10 cellular contexts compared by ENCODE assay signal in the genomic region with DNA sequence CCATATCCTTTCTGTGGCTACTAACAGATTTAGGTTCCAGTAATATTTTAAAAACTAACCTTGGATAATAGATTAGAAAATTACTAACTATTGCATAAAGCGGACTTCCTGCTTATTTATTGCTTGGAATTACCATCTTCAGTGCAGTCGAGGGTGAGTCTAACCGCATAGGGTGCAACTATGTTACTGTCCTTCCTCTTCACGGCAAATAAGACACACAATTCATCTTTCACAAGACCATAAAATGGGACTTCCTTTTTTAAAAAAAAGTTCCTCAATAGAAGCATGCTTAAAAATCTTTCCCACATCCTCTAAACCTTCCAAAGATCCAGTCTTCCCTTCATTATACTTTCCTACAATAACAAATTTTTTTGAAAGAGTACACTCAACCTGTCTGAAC. TPM values are rescaled to one million over a fixed set of nuclear protein-coding genes. Genes with fewer than 3 reads are reported as not detected.
DNase-seq lines count a peak whose midpoint lies in the region; ATAC-seq and TF ChIP-seq lines count a peak whose summit lies in the region.
"Had no signal": no experiment of that assay in that cellular context is flagged by ENCODE, and none has a peak within 500 bp of the region (broad histone marks: within the 10 kb centered on the region; RNA-seq: fewer than 3 reads in every experiment).

No MANE protein-coding gene starts in this region.

- H3K4me3 ChIP-seq in Caco-2 (ENCODE audit: low read depth, low read length) = no peak overlapping the region; the same call in 1 of the 2 replicates
- H3K4me3 ChIP-seq in lower leg skin (ENCODE audit: low read depth, poor library complexity, severe bottlenecking) = no peak overlapping the region

- peaks cover 9% of the 10 kb centered on the region for H3K9me3 Mint-ChIP-seq in Caco-2 (ENCODE audit: unreplicated experiment)
- peaks cover 7% of the 10 kb centered on the region; the same call in 1 of the 2 replicates for H3K9me3 Mint-ChIP-seq in WTC11
- peaks cover 0 to 29% (median 13%) of the 10 kb centered on the region in 9 donors for H3K9me3 Mint-ChIP-seq in naive thymus-derived CD8-positive, alpha-beta T cell

- CTCF ChIA-PET in Caco-2 (lab: Charles Lee) (no interaction called here), WTC11 (lab: Charles Lee) (no interaction called here)

- POLR2A ChIA-PET in Caco-2 (lab: Charles Lee) = no interaction called here
- POLR2A ChIA-PET in WTC11 (lab: Charles Lee) = no interaction called here
- POLR2A ChIA-PET in naive thymus-derived CD8-positive, alpha-beta T cell (lab: Charles Lee) = no interaction called here

- ATAC-seq in WTC11 (no peak), GM18870 (IDR thresholded peaks at IDR 0.05; ENCODE audit: unreplicated experiment) (no peak)
- ATAC-seq in naive thymus-derived CD8-positive, alpha-beta T cell = no peak

- peak overlapping the region; percentile 70 for H3K4me3 Mint-ChIP-seq in Caco-2 (ENCODE audit: unreplicated experiment)
- peak overlapping the region; percentile 92 for H3K4me3 Mint-ChIP-seq in WTC11
- peak overlapping the region in 9 of 10 donors; percentile 1 to 97 (median 78) for H3K4me3 Mint-ChIP-seq in naive thymus-derived CD8-positive, alpha-beta T cell

- H3K4me1 Mint-ChIP-seq in Caco-2 (ENCODE audit: low read depth, unreplicated experiment) (peaks cover 28% of the 10 kb centered on the region), WTC11 (peaks cover 25% of the 10 kb centered on the region)
- H3K4me1 Mint-ChIP-seq in naive thymus-derived CD8-positive, alpha-beta T cell = peaks cover 17 to 51% (median 35%) of the 10 kb centered on the region in 4 donors

- no peak for TF ChIP-seq POLR2A in lower leg skin (IDR thresholded peaks at IDR 0.05)

- no peaks in the 10 kb centered on the region for H3K27me3 ChIP-seq in Caco-2 (replicated peaks; ENCODE audit: control insufficient read depth, insufficient read depth, low read length)

- H3K27ac Mint-ChIP-seq in Caco-2 (ENCODE audit: unreplicated experiment) (no peak overlapping the region), WTC11 (no peak overlapping the region)
- peak overlapping the region; percentile 17 to 97 (median 72) for H3K27ac Mint-ChIP-seq in naive thymus-derived CD8-positive, alpha-beta T cell

- H3K4me1 ChIP-seq in Caco-2 = peaks cover 20% of the 10 kb centered on the region

- no peaks in the 10 kb centered on the region; the same call in 1 of the 2 replicates for H3K36me3 ChIP-seq in Caco-2 (ENCODE audit: control insufficient read depth, insufficient read depth, low read length)

- no peaks in the 10 kb centered on the region for H3K27me3 Mint-ChIP-seq in Caco-2 (ENCODE audit: insufficient read depth, unreplicated experiment)
- no peaks in the 10 kb centered on the region for H3K27me3 Mint-ChIP-seq in WTC11 (ENCODE audit: low read depth)
- H3K27me3 Mint-ChIP-seq in naive thymus-derived CD8-positive, alpha-beta T cell = no peaks in the 10 kb centered on the region

- DNase-seq in Caco-2 (no peak), KG1 (lab: John Stamatoyannopoulos, UW) (peak; percentile 47), WTC11 (ENCODE audit: low spot score) (no peak), lower leg skin (ENCODE audit: low spot score in 2 of 2) (no peak), SW 1271 (lab: John Stamatoyannopoulos, UW) (no peak), NCI-H1930 (lab: John Stamatoyannopoulos, UW) (no peak)
- DNase-seq in naive thymus-derived CD8-positive, alpha-beta T cell = no peak
- DNase-seq: NCI-H2081 treated with DMSO at 0.1 percent for 48 hours; stimulated activated CD4-positive, alpha-beta T cell treated with anti-CD3 and anti-CD28 coated beads, Interleukin-12 subunit alpha, Interleukin-12 subunit beta, amount 100 ng/mL, for 4 hours had no signal

- H3K9me3 ChIP-seq in Caco-2 = 0 out of 2 replicates have a peak, but pooled peaks cover 5% of the 10 kb centered on the region

- intact Hi-C loops in Caco-2 (cut with micrococcal nuclease; ENCODE audit: unreplicated experiment) = loop anchor here (10.0 kb wide), 1 partner anchor 269 kb away; a partner anchor contains a TSS
- intact Hi-C loops in lower leg skin (cut with DNase I; ENCODE audit: low total_unique reads) = no loop called here

- 51 to 71% methylated on average over 4 of the region's 4 CpGs for WGBS in lower leg skin, 2 donors

- H3K36me3 Mint-ChIP-seq in Caco-2 (ENCODE audit: insufficient read depth, unreplicated experiment) (peaks cover 5% of the 10 kb centered on the region), WTC11 (peaks cover 26% of the 10 kb centered on the region)
- peaks cover 22 to 35% (median 27%) of the 10 kb centered on the region in 3 donors for H3K36me3 Mint-ChIP-seq in naive thymus-derived CD8-positive, alpha-beta T cell

- BruUV-seq in Caco-2 (replicated peaks; lab: Mats Ljungman, UMichigan) = no TSS peak

- TF ChIP-seq CTCF in Caco-2 (IDR thresholded peaks at IDR 0.05; ENCODE audit: insufficient read depth in 1 of 2, low read depth in 1 of 2, low read length in 1 of 2, severe bottlenecking in 1 of 2, unreplicated experiment in 1 of 2) (no peak), WTC11 (IDR thresholded peaks at IDR 0.05) (no peak), lower leg skin (IDR thresholded peaks at IDR 0.05) (no peak)

TF ChIP-seq in WTC11, 78 proteins besides CTCF, POLR2A, EP300 and RAD21 (continues in another document):
- TF ChIP-seq, protein P1, sequence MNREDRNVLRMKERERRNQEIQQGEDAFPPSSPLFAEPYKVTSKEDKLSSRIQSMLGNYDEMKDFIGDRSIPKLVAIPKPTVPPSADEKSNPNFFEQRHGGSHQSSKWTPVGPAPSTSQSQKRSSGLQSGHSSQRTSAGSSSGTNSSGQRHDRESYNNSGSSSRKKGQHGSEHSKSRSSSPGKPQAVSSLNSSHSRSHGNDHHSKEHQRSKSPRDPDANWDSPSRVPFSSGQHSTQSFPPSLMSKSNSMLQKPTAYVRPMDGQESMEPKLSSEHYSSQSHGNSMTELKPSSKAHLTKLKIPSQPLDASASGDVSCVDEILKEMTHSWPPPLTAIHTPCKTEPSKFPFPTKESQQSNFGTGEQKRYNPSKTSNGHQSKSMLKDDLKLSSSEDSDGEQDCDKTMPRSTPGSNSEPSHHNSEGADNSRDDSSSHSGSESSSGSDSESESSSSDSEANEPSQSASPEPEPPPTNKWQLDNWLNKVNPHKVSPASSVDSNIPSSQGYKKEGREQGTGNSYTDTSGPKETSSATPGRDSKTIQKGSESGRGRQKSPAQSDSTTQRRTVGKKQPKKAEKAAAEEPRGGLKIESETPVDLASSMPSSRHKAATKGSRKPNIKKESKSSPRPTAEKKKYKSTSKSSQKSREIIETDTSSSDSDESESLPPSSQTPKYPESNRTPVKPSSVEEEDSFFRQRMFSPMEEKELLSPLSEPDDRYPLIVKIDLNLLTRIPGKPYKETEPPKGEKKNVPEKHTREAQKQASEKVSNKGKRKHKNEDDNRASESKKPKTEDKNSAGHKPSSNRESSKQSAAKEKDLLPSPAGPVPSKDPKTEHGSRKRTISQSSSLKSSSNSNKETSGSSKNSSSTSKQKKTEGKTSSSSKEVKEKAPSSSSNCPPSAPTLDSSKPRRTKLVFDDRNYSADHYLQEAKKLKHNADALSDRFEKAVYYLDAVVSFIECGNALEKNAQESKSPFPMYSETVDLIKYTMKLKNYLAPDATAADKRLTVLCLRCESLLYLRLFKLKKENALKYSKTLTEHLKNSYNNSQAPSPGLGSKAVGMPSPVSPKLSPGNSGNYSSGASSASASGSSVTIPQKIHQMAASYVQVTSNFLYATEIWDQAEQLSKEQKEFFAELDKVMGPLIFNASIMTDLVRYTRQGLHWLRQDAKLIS (CRISPR knock-in tag; IDR thresholded peaks at IDR 0.05; ENCODE audit: borderline replicate concordance) = no peak
- TF ChIP-seq CREB1 (CRISPR knock-in tag; IDR thresholded peaks at IDR 0.05) (no peak), RELA (CRISPR knock-in tag; IDR thresholded peaks at IDR 0.05; ENCODE audit: borderline replicate concordance) (no peak)
- TF ChIP-seq, protein P2, sequence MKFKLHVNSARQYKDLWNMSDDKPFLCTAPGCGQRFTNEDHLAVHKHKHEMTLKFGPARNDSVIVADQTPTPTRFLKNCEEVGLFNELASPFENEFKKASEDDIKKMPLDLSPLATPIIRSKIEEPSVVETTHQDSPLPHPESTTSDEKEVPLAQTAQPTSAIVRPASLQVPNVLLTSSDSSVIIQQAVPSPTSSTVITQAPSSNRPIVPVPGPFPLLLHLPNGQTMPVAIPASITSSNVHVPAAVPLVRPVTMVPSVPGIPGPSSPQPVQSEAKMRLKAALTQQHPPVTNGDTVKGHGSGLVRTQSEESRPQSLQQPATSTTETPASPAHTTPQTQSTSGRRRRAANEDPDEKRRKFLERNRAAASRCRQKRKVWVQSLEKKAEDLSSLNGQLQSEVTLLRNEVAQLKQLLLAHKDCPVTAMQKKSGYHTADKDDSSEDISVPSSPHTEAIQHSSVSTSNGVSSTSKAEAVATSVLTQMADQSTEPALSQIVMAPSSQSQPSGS (CRISPR knock-in tag; IDR thresholded peaks at IDR 0.05; ENCODE audit: borderline replicate concordance, low read depth) = no peak

RNA-seq across cellular contexts. Expression of a gene that starts 2.1 kb away (rescaled TPM):
- 21.1 and 21.8 TPM in 2 replicates for total RNA-seq in Caco-2 (2022)
- 18.1 to 21.9 TPM (median 21.5 TPM) in 3 replicates for total RNA-seq in WTC11 (2021)
- 10 to 100 TPM; 22.9 to 38.1 TPM for total RNA-seq in naive thymus-derived CD8-positive, alpha-beta T cell
- 10 to 100 TPM in 1 of 3 donors, 1 to 10 TPM in 2; 9.0 to 14.9 (median 9.5) TPM for polyA plus RNA-seq in naive thymus-derived CD8-positive, alpha-beta T cell
- 10 to 100 TPM; 13.6 to 37.2 (median 25.0) TPM for total RNA-seq in lower leg skin

RNA-seq across cellular contexts. Expression of a gene that starts 2.2 kb away (rescaled TPM):
- total RNA-seq in Caco-2 (2022) (55.0 and 62.8 TPM in 2 replicates), WTC11 (2021) (52.1 to 55.4 TPM (median 54.2 TPM) in 3 replicates), lower leg skin (10 to 100 TPM in 2 of 4 donors, 1 to 10 TPM in 2; 8.0 to 16.0 (median 10.5) TPM)
- total RNA-seq in naive thymus-derived CD8-positive, alpha-beta T cell = 10 to 100 TPM; 33.3 to 33.4 TPM
- polyA plus RNA-seq in naive thymus-derived CD8-positive, alpha-beta T cell = 10 to 100 TPM; 23.4 to 32.6 (median 24.6) TPM

RNA-seq across cellular contexts. Expression of a gene that starts 60.0 kb away (rescaled TPM):
- total RNA-seq in Caco-2 (2022) (10.1 and 15.7 TPM in 2 replicates), WTC11 (2021) (12.4 to 14.5 TPM (median 14.5 TPM) in 3 replicates), lower leg skin (1 to 10 TPM in 2 of 4 donors, under 1 TPM in 2; 0.30 to 2.1 (median 1.0) TPM)
- total RNA-seq in naive thymus-derived CD8-positive, alpha-beta T cell = 1 to 10 TPM; 7.8 to 9.2 TPM
- 1 to 10 TPM in 1 of 3 donors, under 1 TPM in 2; 0.60 to 1.6 (median 0.91) TPM for polyA plus RNA-seq in naive thymus-derived CD8-positive, alpha-beta T cell

Comparison
In these comparisons a context has a peak if more than half of its experiments do, and no peak if none do; other contexts are left out.
1. H3K27ac Mint-ChIP-seq: peak in naive thymus-derived CD8-positive, alpha-beta T cell (10 of 10); none in Caco-2 (single experiment) and WTC11 (single experiment).
2. Peak in every context shown above with its lines, with median percentiles within 50 percentile points of each other: H3K4me3 Mint-ChIP-seq.